ENCODE assay signal across 15 cellular contexts in genomic region chr11:64314805-64315561, GRCh38.
DNase-seq lines count a peak whose midpoint lies in the region; ATAC-seq and TF ChIP-seq lines count a peak whose summit lies in the region.
"Had no signal": no experiment of that assay in that cellular context is flagged by ENCODE, and none has a peak within 500 bp of the region (broad histone marks: within the 10 kb centered on the region; RNA-seq: fewer than 3 reads in every experiment).

No MANE protein-coding gene starts in this region.

- H3K9me3 ChIP-seq in DOHH2 (ENCODE audit: control insufficient read depth, insufficient read depth, low read length) (no peaks in the 10 kb centered on the region), neutrophil (no peaks in the 10 kb centered on the region)
- H3K9me3 ChIP-seq: heart right ventricle, suprapubic skin had no signal

- H3K9me2 ChIP-seq in DOHH2 (replicated peaks; ENCODE audit: control insufficient read depth, low read length): no peaks in the 10 kb centered on the region

- no peaks in the 10 kb centered on the region for H3K9me3 Mint-ChIP-seq in activated naive CD8-positive, alpha-beta T cell treated with anti-CD3 and anti-CD28 coated beads, Interleukin-2, amount 50 U/mL, for 24 hours

- peak overlapping the region; percentile 43 for H3K4me3 Mint-ChIP-seq in activated naive CD8-positive, alpha-beta T cell treated with anti-CD3 and anti-CD28 coated beads, Interleukin-2, amount 50 U/mL, for 24 hours

- H3K9ac ChIP-seq in KMS-11: no peak overlapping the region

- H3F3A ChIP-seq in DOHH2 (ENCODE audit: control insufficient read depth, insufficient read depth): peaks cover 19% of the 10 kb centered on the region

- H3K79me2 ChIP-seq in DOHH2 (ENCODE audit: control insufficient read depth, low read length) (peaks cover 61% of the 10 kb centered on the region), KMS-11 (ENCODE audit: insufficient read depth, low read depth) (peaks cover 34% of the 10 kb centered on the region; the same call in 1 of the 2 replicates)

- H3K4me2 ChIP-seq in DOHH2 (ENCODE audit: low read length): peak overlapping the region; percentile 79; the same call in 1 of the 2 replicates
- peak overlapping the region; percentile 21; the same call in 1 of the 2 replicates for H3K4me2 ChIP-seq in KMS-11

- H3K4me1 ChIP-seq in DOHH2 (ENCODE audit: control insufficient read depth, low read length): peaks cover 28% of the 10 kb centered on the region
- peaks cover 31% of the 10 kb centered on the region for H3K4me1 ChIP-seq in KMS-11 (ENCODE audit: low read depth, poor library complexity, severe bottlenecking)
- peaks cover 23 to 31% of the 10 kb centered on the region in 2 experiments for H3K4me1 ChIP-seq in neutrophil (ENCODE audit: control insufficient read depth in 1 of 2, insufficient read depth in 1 of 2, low read depth in 1 of 2, low read length in 1 of 2)

- peak overlapping the region; percentile 31 for H3K27ac Mint-ChIP-seq in activated naive CD8-positive, alpha-beta T cell treated with anti-CD3 and anti-CD28 coated beads, Interleukin-2, amount 50 U/mL, for 24 hours

- H3K27me3 Mint-ChIP-seq in activated naive CD8-positive, alpha-beta T cell treated with anti-CD3 and anti-CD28 coated beads, Interleukin-2, amount 50 U/mL, for 24 hours: no peaks in the 10 kb centered on the region

- H3K36me3 ChIP-seq in DOHH2 (ENCODE audit: control insufficient read depth, low read length) (peaks cover 57% of the 10 kb centered on the region), KMS-11 (ENCODE audit: insufficient read depth) (no peaks in the 10 kb centered on the region), neutrophil (peaks cover 46% of the 10 kb centered on the region)

- no peaks in the 10 kb centered on the region for H3K27me3 ChIP-seq in DOHH2 (ENCODE audit: control insufficient read depth, low read length)
- no peaks in the 10 kb centered on the region for H3K27me3 ChIP-seq in KMS-11 (ENCODE audit: insufficient read depth, low read depth)
- no peaks in the 10 kb centered on the region for H3K27me3 ChIP-seq in neutrophil
- H3K27me3 ChIP-seq: heart right ventricle, suprapubic skin had no signal

- no peak overlapping the region for H2AFZ ChIP-seq in KMS-11 (ENCODE audit: low read depth)

- H3K27ac ChIP-seq in DOHH2 (ENCODE audit: low read depth, low read length) (no peak overlapping the region), KMS-11 (no peak overlapping the region; the same call in 1 of the 2 replicates), neutrophil (peak overlapping the region; percentile 96)

- no peak overlapping the region for H3K4me3 ChIP-seq in DOHH2 (ENCODE audit: low read length)
- no peak overlapping the region for H3K4me3 ChIP-seq in KMS-11 (IDR thresholded peaks at IDR 0.05; ENCODE audit: insufficient read depth, low read depth, low read length)
- no peak overlapping the region for H3K4me3 ChIP-seq in neutrophil (ENCODE audit: low read depth in 1 of 2, low read length in 1 of 2)
- H3K4me3 ChIP-seq: skin epidermis, suprapubic skin had no signal

- peak; percentile 36 for TF ChIP-seq CTCF in DOHH2 (IDR thresholded peaks at IDR 0.05; ENCODE audit: low read depth, low read length, poor library complexity, severe bottlenecking)
- 0 out of 2 replicates have a peak, but pooled peaks have one; percentile 15 for TF ChIP-seq CTCF in KMS-11 (conservative IDR thresholded peaks at IDR 0.05; ENCODE audit: low read depth, low read length)
- no peak for TF ChIP-seq CTCF in neutrophil (IDR thresholded peaks at IDR 0.05)

- no peak for ATAC-seq in activated naive CD8-positive, alpha-beta T cell treated with anti-CD3 and anti-CD28 coated beads, Interleukin-2, amount 50 U/mL, for 24 hours
- ATAC-seq in GM19463 (IDR thresholded peaks at IDR 0.05; ENCODE audit: unreplicated experiment): no peak
- ATAC-seq: heart right ventricle, left colon had no signal

- DNase-seq in activated naive CD8-positive, alpha-beta T cell treated with anti-CD3 and anti-CD28 coated beads, Interleukin-2, amount 50 U/mL, for 24 hours: no peak
- DNase-seq in NCI-H446 (lab: John Stamatoyannopoulos, UW): no peak
- no peak for DNase-seq in GDM1 (lab: John Stamatoyannopoulos, UW)
- DNase-seq: activated CD4-positive, alpha-beta T cell treated with anti-CD3 and anti-CD28 coated beads for 48 hours; activated naive CD4-positive, alpha-beta T cell treated with Interleukin-2 at 50 U/mL for 16 hours; caudate nucleus; heart right ventricle; left colon; NCI-H345 had no signal

- H3K36me3 Mint-ChIP-seq in activated naive CD8-positive, alpha-beta T cell treated with anti-CD3 and anti-CD28 coated beads, Interleukin-2, amount 50 U/mL, for 24 hours (ENCODE audit: low read depth): peaks cover 32% of the 10 kb centered on the region

- H4K20me1 ChIP-seq in DOHH2 (ENCODE audit: control insufficient read depth, insufficient read depth, low read depth, low read length): no peaks in the 10 kb centered on the region
- no peaks in the 10 kb centered on the region for H4K20me1 ChIP-seq in KMS-11 (ENCODE audit: insufficient read depth)

- H3K4me1 Mint-ChIP-seq in activated naive CD8-positive, alpha-beta T cell treated with anti-CD3 and anti-CD28 coated beads, Interleukin-2, amount 50 U/mL, for 24 hours: peaks cover 40% of the 10 kb centered on the region
